In genomic region chr1:224127925-224128819, GRCh38 we compare ENCODE assay signal across 19 cellular contexts. TPM values are rescaled to one million over a fixed set of nuclear protein-coding genes. Genes with fewer than 3 reads are reported as not detected.
DNase-seq lines count a peak whose midpoint lies in the region; TF ChIP-seq lines count a peak whose summit lies in the region.
"Had no signal": no experiment of that assay in that cellular context is flagged by ENCODE, and none has a peak within 500 bp of the region (broad histone marks: within the 10 kb centered on the region; RNA-seq: fewer than 3 reads in every experiment).

No MANE protein-coding gene starts in this region.

- H3K4me3 ChIP-seq in ACC112 (ENCODE audit: low read depth, low read length) = no peak overlapping the region
- no peak overlapping the region for H3K4me3 ChIP-seq in HFF-Myc (replicated peaks; ENCODE audit: low read depth, low read length)
- H3K4me3 ChIP-seq: GM12878 had no signal

- no peaks in the 10 kb centered on the region for H3K27me3 Mint-ChIP-seq in activated CD4-positive, alpha-beta memory T cell treated with anti-CD3 and anti-CD28 coated beads, Interleukin-2, amount 10 ng/mL, durations not matched to agents 7 days and 5 days
- H3K27me3 Mint-ChIP-seq: activated naive CD8-positive, alpha-beta T cell; effector memory CD8-positive, alpha-beta T cell had no signal

- H3K9me3 Mint-ChIP-seq in activated CD4-positive, alpha-beta memory T cell treated with anti-CD3 and anti-CD28 coated beads, Interleukin-2, amount 10 ng/mL, durations not matched to agents 7 days and 5 days = peaks cover 3% of the 10 kb centered on the region
- H3K9me3 Mint-ChIP-seq: activated T-cell treated with anti-CD3 and anti-CD28 coated beads, Interleukin-2, amount 50 U/mL, for 4 hours; effector memory CD8-positive, alpha-beta T cell had no signal

- no peak overlapping the region for H2AFZ ChIP-seq in ACC112 (ENCODE audit: low read length, unreplicated experiment)

- peaks cover 52% of the 10 kb centered on the region for H3K79me2 ChIP-seq in ACC112 (ENCODE audit: control insufficient read depth, insufficient read depth, low read length, unreplicated experiment)

- peak overlapping the region; percentile 36; the same call in 1 of the 2 replicates for H3K27ac ChIP-seq in ACC112 (ENCODE audit: low read depth, low read length)

- no peak for TF ChIP-seq CTCF in HFF-Myc (IDR thresholded peaks at IDR 0.05; ENCODE audit: low read depth, low read length, missing control alignments)

- CTCF ChIA-PET in activated CD4-positive, alpha-beta memory T cell treated with anti-CD3 and anti-CD28 coated beads, Interleukin-2, amount 10 ng/mL, durations not matched to agents 7 days and 5 days (lab: Charles Lee) = interaction anchor here (0.6 kb wide), 1 partner anchor 180 kb away, joined by 5 read pairs; no protein-coding TSS in a partner anchor

- peaks cover 21% of the 10 kb centered on the region for H3K36me3 ChIP-seq in ACC112 (ENCODE audit: insufficient read depth, low read length)

- H3K27me3 ChIP-seq in ACC112 (ENCODE audit: insufficient read depth, low read length) = no peaks in the 10 kb centered on the region

- DNase-seq in HFF-Myc (ENCODE audit: extremely low read depth, low read depth) (peak; percentile 38), amniotic epithelial cell (ENCODE audit: low read depth) (peak; percentile 30), fibroblast of the conjunctiva (ENCODE audit: low read depth) (peak; percentile 9), inferior parietal cortex (ENCODE audit: extremely low spot score) (no peak), HuH-7.5 (ENCODE audit: low spot score) (no peak)
- DNase-seq in activated T-cell treated with anti-CD3 and anti-CD28 coated beads, Interleukin-2, amount 50 U/mL, for 48 hours = no peak
- DNase-seq in activated CD4-positive, alpha-beta memory T cell treated with anti-CD3 and anti-CD28 coated beads, Interleukin-2, amount 10 ng/mL, durations not matched to agents 7 days and 5 days = no peak
- DNase-seq: ACHN; activated CD4-positive, alpha-beta T cell treated with anti-CD3 and anti-CD28 coated beads, Interleukin-2, amount 50 U/mL, for 4 hours; activated T-cell treated with anti-CD3 and anti-CD28 coated beads, Interleukin-2, amount 50 U/mL, for 4 hours; effector memory CD8-positive, alpha-beta T cell; mesendoderm; NCI-H1930; NCI-H510A treated with DMSO at 0.1 percent for 48 hours; nephron progenitor cell; OCI-M1 had no signal

- no peak overlapping the region for H3K27ac Mint-ChIP-seq in activated CD4-positive, alpha-beta memory T cell treated with anti-CD3 and anti-CD28 coated beads, Interleukin-2, amount 10 ng/mL, durations not matched to agents 7 days and 5 days
- H3K27ac Mint-ChIP-seq: activated naive CD8-positive, alpha-beta T cell; nephron progenitor cell had no signal

- POLR2A ChIA-PET in activated CD4-positive, alpha-beta memory T cell treated with anti-CD3 and anti-CD28 coated beads, Interleukin-2, amount 10 ng/mL, durations not matched to agents 7 days and 5 days (lab: Charles Lee) = no interaction called here

- H3K4me3 Mint-ChIP-seq in activated CD4-positive, alpha-beta memory T cell treated with anti-CD3 and anti-CD28 coated beads, Interleukin-2, amount 10 ng/mL, durations not matched to agents 7 days and 5 days = no peak overlapping the region
- H3K4me3 Mint-ChIP-seq: activated naive CD8-positive, alpha-beta T cell; activated T-cell treated with anti-CD3 and anti-CD28 coated beads, Interleukin-2, amount 50 U/mL, for 4 hours; effector memory CD8-positive, alpha-beta T cell; nephron progenitor cell had no signal

- peaks cover 14% of the 10 kb centered on the region for H3K4me1 ChIP-seq in ACC112 (ENCODE audit: control insufficient read depth, insufficient read depth, low read length, unreplicated experiment)

- peaks cover 38% of the 10 kb centered on the region for H3K36me3 Mint-ChIP-seq in activated CD4-positive, alpha-beta memory T cell treated with anti-CD3 and anti-CD28 coated beads, Interleukin-2, amount 10 ng/mL, durations not matched to agents 7 days and 5 days (ENCODE audit: low read depth)

- H3K4me1 Mint-ChIP-seq in activated CD4-positive, alpha-beta memory T cell treated with anti-CD3 and anti-CD28 coated beads, Interleukin-2, amount 10 ng/mL, durations not matched to agents 7 days and 5 days = peaks cover 3% of the 10 kb centered on the region
- H3K4me1 Mint-ChIP-seq: nephron progenitor cell had no signal

RNA-seq across cellular contexts. Expression of gene FBXO28, which starts 14.3 kb away (rescaled TPM):
- total RNA-seq in activated CD4-positive, alpha-beta memory T cell treated with anti-CD3 and anti-CD28 coated beads, Interleukin-2, amount 10 ng/mL, durations not matched to agents 7 days and 5 days = 10 to 100 TPM; 25.5 to 30.6 TPM

RNA-seq across cellular contexts. Expression of gene DEGS1, which starts 54.9 kb away (rescaled TPM):
- 10 to 100 TPM; 69.2 to 69.5 TPM for total RNA-seq in activated CD4-positive, alpha-beta memory T cell treated with anti-CD3 and anti-CD28 coated beads, Interleukin-2, amount 10 ng/mL, durations not matched to agents 7 days and 5 days

Comparison
In these comparisons a context has a peak if more than half of its experiments do, and no peak if none do; other contexts are left out.
1. DNase-seq: peak in HFF-Myc (single experiment), amniotic epithelial cell (single experiment) and fibroblast of the conjunctiva (single experiment); none in inferior parietal cortex (single experiment), activated T-cell treated with anti-CD3 and anti-CD28 coated beads, Interleukin-2, amount 50 U/mL, for 48 hours (0 of 2), activated CD4-positive, alpha-beta memory T cell treated with anti-CD3 and anti-CD28 coated beads, Interleukin-2, amount 10 ng/mL, durations not matched to agents 7 days and 5 days (single experiment) and HuH-7.5 (single experiment).